In the genomic region with DNA sequence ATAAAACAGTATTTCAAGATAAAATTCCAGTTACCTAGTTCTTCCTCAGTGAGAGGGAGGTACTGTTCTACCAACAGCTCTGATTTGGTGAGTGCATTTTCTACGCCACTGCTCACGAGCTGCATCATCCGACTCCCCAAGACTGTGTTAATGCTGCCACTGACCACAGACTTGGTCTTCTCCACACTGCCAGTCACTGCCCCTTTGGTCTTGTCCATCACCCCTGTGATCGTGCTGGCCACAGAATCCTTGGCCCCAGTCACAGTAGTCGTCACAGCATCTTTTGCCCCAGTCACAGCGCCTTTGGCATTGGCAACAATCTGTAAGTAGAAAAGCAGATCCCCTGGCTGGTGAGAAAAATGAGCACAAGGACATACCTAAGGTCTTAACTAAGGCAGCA, we compare ENCODE assay signal across 19 cellular contexts.
"Had no signal": no experiment of that assay in that cellular context is flagged by ENCODE, and none has a peak within 500 bp of the region (broad histone marks: within the 10 kb centered on the region; RNA-seq: fewer than 3 reads in every experiment).

No MANE protein-coding gene starts in this region.

- H3K27me3 ChIP-seq: heart right ventricle, pancreas, sigmoid colon, stomach had no signal

- H3K9me3 Mint-ChIP-seq: naive B cell, nephron had no signal

- H3K4me3 Mint-ChIP-seq: naive B cell, nephron had no signal

- H3K4me3 ChIP-seq: heart right ventricle, left ventricle myocardium inferior, lung, pancreas, prostate gland, sigmoid colon, stomach had no signal

- H3K4me1 ChIP-seq: pancreas had no signal

- DNase-seq: cerebellar nuclear complex; dermis blood vessel endothelial cell; heart right ventricle; hypothalamus; left ventricle myocardium inferior; mesendoderm; naive B cell; occipital lobe; pancreas; retina; sigmoid colon; small intestine; stimulated activated CD4-positive, alpha-beta T cell treated with anti-CD3 and anti-CD28 coated beads, Interleukin-12 subunit alpha, Interleukin-12 subunit beta, amount 100 ng/mL, for 4 hours; stimulated activated naive CD4-positive, alpha-beta T cell; stomach; trophoblast cell had no signal

- H3K9me3 ChIP-seq: heart right ventricle, left ventricle myocardium inferior, pancreas, prostate gland, sigmoid colon, stomach had no signal

- H3K27ac Mint-ChIP-seq: naive B cell, nephron had no signal

- ATAC-seq: heart right ventricle, pancreas had no signal

- H3K27me3 Mint-ChIP-seq: naive B cell had no signal

- H3K27ac ChIP-seq: pancreas, prostate gland, sigmoid colon had no signal
